Comparison of ENCODE assay signal across 8 cellular contexts in the genomic region with DNA sequence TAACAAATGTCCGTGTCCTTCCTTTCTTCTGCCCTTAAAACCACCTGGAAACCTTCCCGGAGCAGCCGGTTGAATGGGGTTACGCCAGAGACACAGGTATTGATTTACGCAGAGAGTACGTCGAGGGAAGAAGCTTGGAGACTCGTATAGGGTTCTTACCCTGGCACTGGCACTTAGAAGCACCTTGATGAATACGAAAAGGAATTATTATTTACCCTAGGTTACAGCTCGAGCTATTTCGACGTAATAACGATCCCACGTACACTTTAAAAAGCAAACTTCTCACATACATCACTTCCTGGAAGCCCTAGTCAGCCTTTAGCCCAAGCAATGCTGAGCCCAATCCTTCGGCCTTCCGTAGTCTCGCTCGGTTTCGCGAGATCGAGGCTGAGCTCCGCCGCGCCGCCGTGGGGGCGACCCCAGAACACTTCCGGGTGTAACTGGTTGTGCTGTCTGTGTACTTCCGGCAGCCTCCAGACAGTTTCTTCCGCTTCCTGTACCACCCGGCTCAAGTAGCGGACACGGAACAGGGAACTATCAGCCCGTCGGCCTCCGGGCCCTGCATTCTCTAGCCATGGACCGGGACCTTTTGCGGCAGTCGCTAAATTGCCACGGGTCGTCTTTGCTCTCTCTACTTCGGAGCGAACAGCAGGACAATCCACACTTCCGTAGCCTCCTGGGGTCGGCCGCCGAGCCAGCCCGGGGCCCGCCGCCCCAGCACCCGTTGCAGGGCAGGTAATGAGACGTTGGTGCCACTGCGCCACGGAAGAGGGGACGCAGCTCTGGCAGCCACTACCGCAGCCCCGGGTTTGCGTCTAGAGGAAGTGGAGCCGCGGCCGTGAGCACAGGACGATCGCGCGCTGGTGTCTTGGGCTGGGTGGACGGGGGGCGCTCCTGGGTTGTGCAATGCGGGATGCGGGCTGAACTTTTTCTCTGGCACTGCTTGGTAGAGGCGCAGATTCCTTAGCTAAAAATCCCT. TPM values are rescaled to one million over a fixed set of nuclear protein-coding genes. Genes with fewer than 3 reads are reported as not detected.
DNase-seq lines count a peak whose midpoint lies in the region; ATAC-seq and TF ChIP-seq lines count a peak whose summit lies in the region.

A gene with protein sequence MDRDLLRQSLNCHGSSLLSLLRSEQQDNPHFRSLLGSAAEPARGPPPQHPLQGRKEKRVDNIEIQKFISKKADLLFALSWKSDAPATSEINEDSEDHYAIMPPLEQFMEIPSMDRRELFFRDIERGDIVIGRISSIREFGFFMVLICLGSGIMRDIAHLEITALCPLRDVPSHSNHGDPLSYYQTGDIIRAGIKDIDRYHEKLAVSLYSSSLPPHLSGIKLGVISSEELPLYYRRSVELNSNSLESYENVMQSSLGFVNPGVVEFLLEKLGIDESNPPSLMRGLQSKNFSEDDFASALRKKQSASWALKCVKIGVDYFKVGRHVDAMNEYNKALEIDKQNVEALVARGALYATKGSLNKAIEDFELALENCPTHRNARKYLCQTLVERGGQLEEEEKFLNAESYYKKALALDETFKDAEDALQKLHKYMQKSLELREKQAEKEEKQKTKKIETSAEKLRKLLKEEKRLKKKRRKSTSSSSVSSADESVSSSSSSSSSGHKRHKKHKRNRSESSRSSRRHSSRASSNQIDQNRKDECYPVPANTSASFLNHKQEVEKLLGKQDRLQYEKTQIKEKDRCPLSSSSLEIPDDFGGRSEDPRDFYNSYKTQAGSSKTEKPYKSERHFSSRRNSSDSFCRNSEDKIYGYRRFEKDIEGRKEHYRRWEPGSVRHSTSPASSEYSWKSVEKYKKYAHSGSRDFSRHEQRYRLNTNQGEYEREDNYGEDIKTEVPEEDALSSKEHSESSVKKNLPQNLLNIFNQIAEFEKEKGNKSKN (plus strand): TSS at position 476 of the 979 bp plus-strand sequence. CDS start 99 bp downstream, at position 575.

- POLR2A ChIA-PET in T-cell (lab: Charles Lee): interaction anchor here (0.6 to 1.4 kb wide), 5 partner anchors 9 to 1277 kb away, joined by 3 to 5 read pairs (median 3); no protein-coding TSS in a partner anchor

- H3K27me3 Mint-ChIP-seq in T-cell: peaks cover 11 to 12% of the 10 kb centered on the region in 2 donors

- H3K4me1 Mint-ChIP-seq in T-cell: peaks cover 38 to 45% (median 44%) of the 10 kb centered on the region in 3 donors

- DNase-seq in NCI-H1436 (lab: John Stamatoyannopoulos, UW) (peak; percentile 94), T-cell (peak; percentile 85 to 94 (median 91)), heart right ventricle (peak; percentile 92 to 93), posterior cingulate gyrus (peak; percentile 83 to 99 (median 92)), upper lobe of left lung (peak; percentile 93 to 98)

- H3K36me3 Mint-ChIP-seq in T-cell: peaks cover 36% of the 10 kb centered on the region

- peaks cover 0 to 4% (median 0%) of the 10 kb centered on the region in 3 donors for H3K9me3 Mint-ChIP-seq in T-cell

- peaks cover 0 to 22% (median 0%) of the 10 kb centered on the region in 7 donors for H3K27me3 ChIP-seq in heart right ventricle
- H3K27me3 ChIP-seq in upper lobe of left lung: no peaks in the 10 kb centered on the region

- peak within 1 kb of the TSS; percentile 76 to 96 (median 91) for H3K4me3 ChIP-seq in heart right ventricle
- peak within 1 kb of the TSS; percentile 68 to 96 (median 95) for H3K4me3 ChIP-seq in upper lobe of left lung

- TF ChIP-seq EP300 in upper lobe of left lung (IDR thresholded peaks at IDR 0.05): no peak

- peaks cover 0 to 5% (median 0%) of the 10 kb centered on the region in 11 donors for H3K9me3 ChIP-seq in heart right ventricle
- H3K9me3 ChIP-seq in upper lobe of left lung: no peaks in the 10 kb centered on the region

- H3K36me3 ChIP-seq in heart right ventricle (peaks cover 0 to 40% (median 32%) of the 10 kb centered on the region in 9 donors), upper lobe of left lung (peaks cover 21 to 36% (median 23%) of the 10 kb centered on the region in 4 donors)

- peak; percentile 97 for ATAC-seq in HG02763 (IDR thresholded peaks at IDR 0.05; ENCODE audit: unreplicated experiment)
- peak; percentile 92 to 94 (median 94) for ATAC-seq in T-cell (replicated peaks in 1 of 4)
- ATAC-seq in heart right ventricle: peak; percentile 99 to 100 (median 100)
- peak; percentile 99 for ATAC-seq in upper lobe of left lung (ENCODE audit: low FRiP score in 2 of 2)

- intact Hi-C loops in heart right ventricle (cut with DNase I) (loop anchor here in 2 of 10 donors (10.0 kb wide), 1 partner anchor 383 kb away; a partner anchor contains a TSS), posterior cingulate gyrus (cut with DNase I) (no loop called here)

- WGBS in adipose tissue, 3 donors: 2 to 5% (median 5%) methylated on average over 70 of the region's 70 CpGs
- 2 to 5% methylated on average over 70 of the region's 70 CpGs for WGBS in heart right ventricle, 2 donors
- 6 to 11% methylated on average over 34 to 70 of the region's 70 CpGs for WGBS in upper lobe of left lung, 2 donors

- peak within 1 kb of the TSS; percentile 95 to 97 for H3K27ac Mint-ChIP-seq in T-cell

- peak in 2 of 4 donors; percentile 49 to 75 for TF ChIP-seq POLR2A in upper lobe of left lung (IDR thresholded peaks at IDR 0.05)

- H3K27ac ChIP-seq in adipose tissue (ENCODE audit: low read depth, low read length): peak within 1 kb of the TSS; percentile 48
- H3K27ac ChIP-seq in heart right ventricle: peak within 1 kb of the TSS; percentile 14 to 93 (median 74)
- H3K27ac ChIP-seq in upper lobe of left lung: peak within 1 kb of the TSS; percentile 90 to 94 (median 92)

- H3K4me1 ChIP-seq in heart right ventricle (peaks cover 0 to 22% (median 14%) of the 10 kb centered on the region in 9 donors), upper lobe of left lung (peaks cover 10 to 18% (median 16%) of the 10 kb centered on the region in 4 donors)

- TF ChIP-seq CTCF in GM12874 (IDR thresholded peaks at IDR 0.05; ENCODE audit: insufficient read depth, low read depth, low read length) (0 out of 2 replicates have a peak, but pooled peaks have one; percentile 21), heart right ventricle (IDR thresholded peaks at IDR 0.05) (peak in 1 of 9 donors; percentile 4), upper lobe of left lung (IDR thresholded peaks at IDR 0.05) (no peak)

- H3K4me3 Mint-ChIP-seq in T-cell: peak within 1 kb of the TSS; percentile 94 to 98 (median 95)

- CTCF ChIA-PET in T-cell (lab: Charles Lee): interaction anchor here (0.6 to 1.8 kb wide), 5 partner anchors 14 to 1540 kb away, joined by 3 to 8 read pairs (median 3); a partner anchor contains a TSS

RNA-seq across cellular contexts. Expression of the gene that starts here (rescaled TPM):
- total RNA-seq in T-cell (100 to 1,000 TPM in 4 of 5 donors, 10 to 100 TPM in 1; 88.8 to 141 (median 120) TPM), heart right ventricle (10 to 100 TPM in 8 of 10 donors, 1 to 10 TPM in 2; 8.2 to 19.5 (median 11.3) TPM), upper lobe of left lung (100 to 1,000 TPM in 1 of 6 donors, 10 to 100 TPM in 5; 34.8 to 174 (median 47.2) TPM)
- polyA plus RNA-seq in adipose tissue (10 to 100 TPM in 2 of 3 donors, 1 to 10 TPM in 1; 9.3 to 16.8 (median 12.7) TPM), heart right ventricle (10 to 100 TPM in 1 of 2 donors, 1 to 10 TPM in 1; 6.3 to 23.3 TPM)

Comparison
In these comparisons a context has a peak if more than half of its experiments do, and no peak if none do; other contexts are left out.
1. Peak in every context shown above with its lines: DNase-seq, ATAC-seq, H3K4me3 ChIP-seq and H3K27ac ChIP-seq.